11 cellular contexts compared by ENCODE assay signal in genomic region chr2:75476778-75477177, GRCh38.
DNase-seq lines count a peak whose midpoint lies in the region; ATAC-seq and TF ChIP-seq lines count a peak whose summit lies in the region.
"Had no signal": no experiment of that assay in that cellular context is flagged by ENCODE, and none has a peak within 500 bp of the region (broad histone marks: within the 10 kb centered on the region; RNA-seq: fewer than 3 reads in every experiment).

No MANE protein-coding gene starts in this region.

- peaks cover 4% of the 10 kb centered on the region; the same call in 1 of the 2 replicates for H3K4me1 ChIP-seq in GM23248 (ENCODE audit: insufficient read depth)

- H3K79me2 ChIP-seq in GM23248 (ENCODE audit: insufficient read depth), result no peaks in the 10 kb centered on the region

- in situ Hi-C loops in GM23248 (cut with MboI), result no loop called here

- WGBS in GM23248 (ENCODE audit: low coverage in 1 of 2, low lambda C conversion rate in 2 of 2, missing lambda C conversion rate in 2 of 2), 2 experiments, result 6 to 16% methylated on average over 2 of the region's 2 CpGs

- H3K36me3 ChIP-seq in GM23248 (ENCODE audit: low read depth), result no peaks in the 10 kb centered on the region

- no peak overlapping the region for H2AFZ ChIP-seq in GM23248

- no peak overlapping the region for H3K4me2 ChIP-seq in GM23248 (ENCODE audit: unreplicated experiment)

- H4K20me1 ChIP-seq in GM23248 (ENCODE audit: insufficient read depth), result no peaks in the 10 kb centered on the region

- no peak overlapping the region for H3K4me3 ChIP-seq in GM23248

- no peak overlapping the region for H3K27ac ChIP-seq in GM23248

- DNase-seq in AG08396 (ENCODE audit: low spot score), result peak; percentile 11
- peak; percentile 55 for DNase-seq in GM23248
- DNase-seq in kidney glomerular epithelial cell (lab: John Stamatoyannopoulos, UW), result peak; percentile 76
- DNase-seq in stimulated activated CD4-positive, alpha-beta T cell treated with anti-CD3 and anti-CD28 coated beads, Interleukin-2, amount 100 ng/mL, for 48 hours, result no peak
- DNase-seq in left cardiac atrium, result no peak
- DNase-seq in cerebellar cortex (ENCODE audit: low spot score), result no peak
- DNase-seq: activated gamma-delta T cell treated with Interleukin-2 at 50 U/mL for 16 hours; CD4-positive, alpha-beta memory T cell; SHP77 had no signal

- H3K9me2 ChIP-seq in GM23248 (ENCODE audit: insufficient read depth), result no peaks in the 10 kb centered on the region

- no peaks in the 10 kb centered on the region for H3K9me3 ChIP-seq in GM23248 (ENCODE audit: low read depth)

- no peaks in the 10 kb centered on the region for H3F3A ChIP-seq in GM23248 (ENCODE audit: insufficient read depth)

- no peaks in the 10 kb centered on the region for H3K27me3 ChIP-seq in GM23248 (replicated peaks; ENCODE audit: insufficient read depth)

- intact Hi-C loops in left cardiac atrium (cut with DNase I), result no loop called here

- H3K9ac ChIP-seq in GM23248, result no peak overlapping the region

- peak; percentile 47 for ATAC-seq in SK-N-SH treated with all-trans-retinoic acid at 6 μM for 48 hours
- no peak for ATAC-seq in left cardiac atrium
- no peak for ATAC-seq in GM21447 (IDR thresholded peaks at IDR 0.05; ENCODE audit: unreplicated experiment)

TF ChIP-seq in SK-N-SH treated with all-trans-retinoic acid at 6 μM for 48 hours, 23 proteins besides CTCF, POLR2A, EP300 and RAD21:
- no peak for TF ChIP-seq CREB5 (CRISPR knock-in tag; IDR thresholded peaks at IDR 0.05; ENCODE audit: low read depth)

Comparison
In these comparisons a context has a peak if more than half of its experiments do, and no peak if none do; other contexts are left out.
1. DNase-seq: peak in AG08396 (single experiment), GM23248 (single experiment) and kidney glomerular epithelial cell (single experiment); none in stimulated activated CD4-positive, alpha-beta T cell treated with anti-CD3 and anti-CD28 coated beads, Interleukin-2, amount 100 ng/mL, for 48 hours (0 of 2), left cardiac atrium (single experiment) and cerebellar cortex (single experiment).